Comparison of ENCODE assay signal across 1 cellular context in genomic region chr3:150737874-150738679, GRCh38.
TF ChIP-seq lines count a peak whose summit lies in the region.

No MANE protein-coding gene starts in this region.

TF ChIP-seq in HepG2, 621 proteins besides CTCF, POLR2A, EP300 and RAD21 (continued from another document and continues in another):
- TF ChIP-seq ZNF639 (CRISPR knock-in tag; conservative IDR thresholded peaks at IDR 0.05) (no peak), HOXA5 (CRISPR knock-in tag; IDR thresholded peaks at IDR 0.05) (no peak), MTERF4 (CRISPR knock-in tag; IDR thresholded peaks at IDR 0.05) (no peak), NFRKB (IDR thresholded peaks at IDR 0.05) (no peak), SAP130 (CRISPR knock-in tag; IDR thresholded peaks at IDR 0.05; ENCODE audit: low read depth) (peak; percentile 91), KIAA2018 (CRISPR knock-in tag; IDR thresholded peaks at IDR 0.05; ENCODE audit: borderline replicate concordance) (no peak), IRF1 (CRISPR knock-in tag; IDR thresholded peaks at IDR 0.05; ENCODE audit: low read depth) (no peak), ISX (CRISPR knock-in tag; conservative IDR thresholded peaks at IDR 0.05) (no peak), ZFYVE20 (CRISPR knock-in tag; IDR thresholded peaks at IDR 0.05; ENCODE audit: borderline replicate concordance, low read depth) (no peak), POGZ (CRISPR knock-in tag; IDR thresholded peaks at IDR 0.05) (no peak), ZBTB49 (CRISPR knock-in tag; IDR thresholded peaks at IDR 0.05; ENCODE audit: borderline replicate concordance) (no peak), MIER3 (CRISPR knock-in tag; IDR thresholded peaks at IDR 0.05; ENCODE audit: borderline replicate concordance) (no peak), GFI1 (CRISPR knock-in tag; IDR thresholded peaks at IDR 0.05; ENCODE audit: borderline replicate concordance) (peak; percentile 73), SNAPC2 (CRISPR knock-in tag; IDR thresholded peaks at IDR 0.05) (0 out of 2 replicates have a peak, but pooled peaks have one; percentile 30), ELK4 (CRISPR knock-in tag; IDR thresholded peaks at IDR 0.05; ENCODE audit: borderline replicate concordance) (no peak), MAZ (IDR thresholded peaks at IDR 0.05; ENCODE audit: borderline replicate concordance, low read depth, low read length) (no peak), MAZ (CRISPR knock-in tag; IDR thresholded peaks at IDR 0.05; ENCODE audit: low read depth) (no peak), PATZ1 (CRISPR knock-in tag; IDR thresholded peaks at IDR 0.05) (peak; percentile 31; the same call in 1 of the 2 replicates), ZNF256 (CRISPR knock-in tag; conservative IDR thresholded peaks at IDR 0.05) (no peak), SSRP1 (CRISPR knock-in tag; IDR thresholded peaks at IDR 0.05) (no peak), KDM5B (CRISPR knock-in tag; IDR thresholded peaks at IDR 0.05; ENCODE audit: borderline replicate concordance) (no peak), NFATC3 (CRISPR knock-in tag; IDR thresholded peaks at IDR 0.05) (no peak), MYNN (CRISPR knock-in tag; IDR thresholded peaks at IDR 0.05; ENCODE audit: low read depth) (no peak), ZNF350 (CRISPR knock-in tag; IDR thresholded peaks at IDR 0.05; ENCODE audit: borderline replicate concordance, low read depth) (no peak), HHEX (CRISPR knock-in tag; IDR thresholded peaks at IDR 0.05) (no peak), PAF1 (CRISPR knock-in tag; IDR thresholded peaks at IDR 0.05) (no peak), PRMT3 (CRISPR knock-in tag; IDR thresholded peaks at IDR 0.05; ENCODE audit: borderline replicate concordance, low read depth) (no peak), NR2C2 (CRISPR knock-in tag; IDR thresholded peaks at IDR 0.05; ENCODE audit: borderline replicate concordance) (peak; percentile 71; the same call in 1 of the 2 replicates), TSC22D2 (CRISPR knock-in tag; IDR thresholded peaks at IDR 0.05; ENCODE audit: borderline replicate concordance) (no peak), DRAP1 (CRISPR knock-in tag; IDR thresholded peaks at IDR 0.05) (no peak), REL (CRISPR knock-in tag; conservative IDR thresholded peaks at IDR 0.05) (no peak), NFE2 (CRISPR knock-in tag; IDR thresholded peaks at IDR 0.05) (no peak), SNAPC4 (CRISPR knock-in tag; IDR thresholded peaks at IDR 0.05) (no peak), ZNF451 (CRISPR knock-in tag; IDR thresholded peaks at IDR 0.05) (no peak), E2F5 (CRISPR knock-in tag; conservative IDR thresholded peaks at IDR 0.05) (no peak)
